8 cellular contexts compared by ENCODE assay signal in the genomic region with DNA sequence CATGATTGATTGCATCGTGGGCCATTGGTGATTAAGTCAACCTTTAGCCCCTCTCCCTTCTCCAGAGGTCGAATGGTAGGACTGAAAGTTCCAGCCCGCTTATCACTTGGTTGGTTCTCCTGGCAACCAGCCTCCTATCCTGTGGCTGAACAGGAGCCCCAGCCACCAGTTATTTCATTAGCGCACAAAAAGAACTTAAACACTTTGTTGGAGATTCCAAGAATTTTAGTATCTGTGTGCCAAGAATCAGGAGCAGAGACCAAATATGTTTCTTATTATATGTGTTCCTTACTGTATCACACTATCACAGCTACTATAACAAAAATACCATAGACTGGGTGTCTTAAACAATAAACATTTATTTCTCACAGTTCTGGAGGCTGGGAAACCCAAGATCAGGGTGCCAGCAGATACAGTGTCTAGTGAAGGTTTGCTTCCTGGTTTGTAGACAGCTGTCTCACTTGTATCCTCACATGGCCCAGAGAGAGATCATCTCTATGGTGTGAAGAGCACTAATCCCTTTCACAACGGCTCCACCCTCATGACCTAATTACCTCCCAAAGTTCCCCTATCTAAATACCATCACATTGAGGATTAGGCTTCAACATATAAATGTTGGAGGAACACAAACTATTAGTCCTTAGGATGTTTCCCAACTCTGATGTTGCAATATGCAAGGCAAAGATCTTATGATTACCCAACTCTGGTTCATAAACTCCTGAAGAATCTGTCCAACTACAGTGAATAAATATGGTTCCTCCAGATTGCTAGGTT.
DNase-seq lines count a peak whose midpoint lies in the region; ATAC-seq and TF ChIP-seq lines count a peak whose summit lies in the region.

No MANE protein-coding gene starts in this region.

- no peak for TF ChIP-seq CTCF in GM10266 (IDR thresholded peaks at IDR 0.05; ENCODE audit: control insufficient read depth, insufficient read depth, low read depth, missing control alignments)

- H3K4me3 ChIP-seq in skeletal muscle cell (ENCODE audit: low read depth, low read length), result no peak overlapping the region

- DNase-seq in GM04504 (ENCODE audit: low read depth), result peak; percentile 87
- peak; percentile 97 for DNase-seq in SKM-1 treated with dmso at 0.1 percent for 144 hours (lab: John Stamatoyannopoulos, UW; ENCODE audit: unreplicated experiment)
- DNase-seq in fibroblast of the conjunctiva (ENCODE audit: low read depth), result peak; percentile 88
- DNase-seq in skeletal muscle cell (ENCODE audit: low read depth), result peak; percentile 88
- no peak for DNase-seq in GM10266 (ENCODE audit: extremely low spot score)
- DNase-seq in NK-92 treated with Interleukin-12 subunit alpha and Interleukin-12 subunit beta, amount 100 ng/mL, for 24 hours (lab: John Stamatoyannopoulos, UW), result no peak

- ATAC-seq in GM19397 (IDR thresholded peaks at IDR 0.05; ENCODE audit: unreplicated experiment), result no peak
- no peak for ATAC-seq in HG03095 (IDR thresholded peaks at IDR 0.05; ENCODE audit: unreplicated experiment)

Comparison
In these comparisons a context has a peak if more than half of its experiments do, and no peak if none do; other contexts are left out.
1. DNase-seq: peak in GM04504 (single experiment), SKM-1 treated with dmso at 0.1 percent for 144 hours (single experiment), fibroblast of the conjunctiva (single experiment) and skeletal muscle cell (single experiment); none in GM10266 (single experiment) and NK-92 treated with Interleukin-12 subunit alpha and Interleukin-12 subunit beta, amount 100 ng/mL, for 24 hours (single experiment).